Comparison of ENCODE assay signal across 1 cellular context in the genomic region with DNA sequence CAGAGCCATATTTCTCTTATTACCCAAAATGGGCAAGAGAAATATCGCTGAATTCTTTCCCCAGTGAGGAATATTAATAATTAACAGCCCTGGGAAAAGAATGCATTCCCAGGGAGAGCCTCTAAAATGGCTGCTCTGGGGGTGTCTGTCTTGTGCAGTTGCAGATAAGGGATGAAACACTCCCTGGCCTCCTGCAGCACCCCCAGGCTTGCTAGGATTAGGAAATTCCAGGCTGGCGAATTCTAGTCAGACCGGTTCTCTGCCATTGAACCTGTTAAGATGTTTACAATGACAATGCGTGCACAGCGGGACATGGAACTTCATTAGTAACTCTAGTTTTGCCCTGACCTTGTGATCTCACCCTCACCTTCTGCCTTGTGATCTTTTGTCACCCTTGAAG.
A peak's percentile ranks its signal among the peaks of the same experiment; 100 is the strongest.
TF ChIP-seq lines count a peak whose summit lies in the region.

No MANE protein-coding gene starts in this region.

TF ChIP-seq in GM23338, 12 proteins besides CTCF, POLR2A, EP300 and RAD21:
- TF ChIP-seq, protein P1, sequence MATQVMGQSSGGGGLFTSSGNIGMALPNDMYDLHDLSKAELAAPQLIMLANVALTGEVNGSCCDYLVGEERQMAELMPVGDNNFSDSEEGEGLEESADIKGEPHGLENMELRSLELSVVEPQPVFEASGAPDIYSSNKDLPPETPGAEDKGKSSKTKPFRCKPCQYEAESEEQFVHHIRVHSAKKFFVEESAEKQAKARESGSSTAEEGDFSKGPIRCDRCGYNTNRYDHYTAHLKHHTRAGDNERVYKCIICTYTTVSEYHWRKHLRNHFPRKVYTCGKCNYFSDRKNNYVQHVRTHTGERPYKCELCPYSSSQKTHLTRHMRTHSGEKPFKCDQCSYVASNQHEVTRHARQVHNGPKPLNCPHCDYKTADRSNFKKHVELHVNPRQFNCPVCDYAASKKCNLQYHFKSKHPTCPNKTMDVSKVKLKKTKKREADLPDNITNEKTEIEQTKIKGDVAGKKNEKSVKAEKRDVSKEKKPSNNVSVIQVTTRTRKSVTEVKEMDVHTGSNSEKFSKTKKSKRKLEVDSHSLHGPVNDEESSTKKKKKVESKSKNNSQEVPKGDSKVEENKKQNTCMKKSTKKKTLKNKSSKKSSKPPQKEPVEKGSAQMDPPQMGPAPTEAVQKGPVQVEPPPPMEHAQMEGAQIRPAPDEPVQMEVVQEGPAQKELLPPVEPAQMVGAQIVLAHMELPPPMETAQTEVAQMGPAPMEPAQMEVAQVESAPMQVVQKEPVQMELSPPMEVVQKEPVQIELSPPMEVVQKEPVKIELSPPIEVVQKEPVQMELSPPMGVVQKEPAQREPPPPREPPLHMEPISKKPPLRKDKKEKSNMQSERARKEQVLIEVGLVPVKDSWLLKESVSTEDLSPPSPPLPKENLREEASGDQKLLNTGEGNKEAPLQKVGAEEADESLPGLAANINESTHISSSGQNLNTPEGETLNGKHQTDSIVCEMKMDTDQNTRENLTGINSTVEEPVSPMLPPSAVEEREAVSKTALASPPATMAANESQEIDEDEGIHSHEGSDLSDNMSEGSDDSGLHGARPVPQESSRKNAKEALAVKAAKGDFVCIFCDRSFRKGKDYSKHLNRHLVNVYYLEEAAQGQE (IDR thresholded peaks at IDR 0.05; ENCODE audit: unreplicated experiment) = no peak
- TF ChIP-seq JUNB (IDR thresholded peaks at IDR 0.05; ENCODE audit: unreplicated experiment) = no peak
- TF ChIP-seq EZH2 (IDR thresholded peaks at IDR 0.05; ENCODE audit: low read depth, unreplicated experiment) = no peak
- no peak for TF ChIP-seq ZNF331 (CRISPR knock-in tag; IDR thresholded peaks at IDR 0.05; ENCODE audit: low read depth)
- TF ChIP-seq CREB1 (CRISPR knock-in tag; IDR thresholded peaks at IDR 0.05; ENCODE audit: low read depth) = 0 out of 2 replicates have a peak, but pooled peaks have one; percentile 2
- no peak for TF ChIP-seq NANOG (IDR thresholded peaks at IDR 0.05; ENCODE audit: borderline replicate concordance)
- no peak for TF ChIP-seq EZH2phosphoT487 (IDR thresholded peaks at IDR 0.05; ENCODE audit: unreplicated experiment)
- no peak for TF ChIP-seq POLR2AphosphoS5 (IDR thresholded peaks at IDR 0.05; ENCODE audit: low read depth)
TF ChIP-seq in GM23338: peak in this region for 1.
